Comparison of ENCODE assay signal across 8 cellular contexts in genomic region chr10:44857363-44858016, GRCh38. TPM values are rescaled to one million over a fixed set of nuclear protein-coding genes. Genes with fewer than 3 reads are reported as not detected.
DNase-seq lines count a peak whose midpoint lies in the region; ATAC-seq and TF ChIP-seq lines count a peak whose summit lies in the region.

No MANE protein-coding gene starts in this region.

- DNase-seq in NCI-H82 (lab: John Stamatoyannopoulos, UW), result peak; percentile 48
- no peak for DNase-seq in NCI-H82 treated with DMSO at 0.1 percent for 48 hours (lab: John Stamatoyannopoulos, UW; ENCODE audit: unreplicated experiment)
- peak; percentile 74 for DNase-seq in NCI-H748 (lab: John Stamatoyannopoulos, UW; ENCODE audit: unreplicated experiment)
- peak; percentile 85 for DNase-seq in activated CD8-positive, alpha-beta memory T cell treated with anti-CD3 and anti-CD28 coated beads for 24 hours
- DNase-seq in epithelial cell of esophagus (ENCODE audit: low read depth), result peak; percentile 40
- DNase-seq in mucosa of gallbladder (ENCODE audit: low spot score), result peak; percentile 42
- peak; percentile 35 for DNase-seq in stimulated activated naive CD4-positive, alpha-beta T cell treated with Interleukin-2 at 50 U/mL for 16 hours (lab: John Stamatoyannopoulos, UW)

- ATAC-seq in HG02763 (IDR thresholded peaks at IDR 0.05; ENCODE audit: unreplicated experiment), result peak; percentile 58

- H3K4me3 ChIP-seq in epithelial cell of esophagus (ENCODE audit: low read length), result no peak overlapping the region

- peak; percentile 94 for TF ChIP-seq CTCF in epithelial cell of esophagus (IDR thresholded peaks at IDR 0.05; ENCODE audit: insufficient read depth, low read depth, low read length, missing control alignments)

RNA-seq across cellular contexts. Expression of gene TMEM72, which starts 53.6 kb away (rescaled TPM):
- total RNA-seq in mucosa of gallbladder, result not detected
